In genomic region chr7:40706829-40707228, GRCh38 we compare ENCODE assay signal across 7 cellular contexts.
"Had no signal": no experiment of that assay in that cellular context is flagged by ENCODE, and none has a peak within 500 bp of the region (broad histone marks: within the 10 kb centered on the region; RNA-seq: fewer than 3 reads in every experiment).

No MANE protein-coding gene starts in this region.

- H3K27me3 Mint-ChIP-seq: IgD-negative memory B cell had no signal

- H3K4me3 Mint-ChIP-seq: GM23338, H9, IgD-negative memory B cell had no signal

- DNase-seq: H9, HCEC 1CT, KBM-7 had no signal

- H3K27ac ChIP-seq: HL-60 had no signal

- H2AFZ ChIP-seq: GM23338 had no signal

- H3K9me3 Mint-ChIP-seq: GM23338, H9, IgD-negative memory B cell had no signal

- H3K4me3 ChIP-seq: GM23338 had no signal

- ATAC-seq: GM23338, HepG2 had no signal

- H3K4me1 Mint-ChIP-seq: H9 had no signal

- H3K36me3 Mint-ChIP-seq: IgD-negative memory B cell had no signal

- H3K27ac Mint-ChIP-seq: GM23338, H9, IgD-negative memory B cell had no signal

- H3K4me2 ChIP-seq: GM23338 had no signal
